ENCODE assay signal across 13 cellular contexts in genomic region chr13:46265292-46265691, GRCh38.
DNase-seq lines count a peak whose midpoint lies in the region; ATAC-seq and TF ChIP-seq lines count a peak whose summit lies in the region.
"Had no signal": no experiment of that assay in that cellular context is flagged by ENCODE, and none has a peak within 500 bp of the region (broad histone marks: within the 10 kb centered on the region; RNA-seq: fewer than 3 reads in every experiment).

No MANE protein-coding gene starts in this region.

- no peaks in the 10 kb centered on the region for H3K9me2 ChIP-seq in Loucy (replicated peaks; ENCODE audit: low read depth, low read length)

- H3K36me3 Mint-ChIP-seq in memory B cell = no peaks in the 10 kb centered on the region

- no peak overlapping the region for H3K4me3 Mint-ChIP-seq in memory B cell
- H3K4me3 Mint-ChIP-seq: CD4-positive, alpha-beta T cell; GM23338 had no signal

- no peaks in the 10 kb centered on the region for H3K27me3 ChIP-seq in Loucy (ENCODE audit: insufficient read depth, low read length, poor library complexity, severe bottlenecking)

- no peaks in the 10 kb centered on the region for H4K20me1 ChIP-seq in Loucy (ENCODE audit: insufficient read depth, low read length, poor library complexity, severe bottlenecking)

- H3K4me1 Mint-ChIP-seq in memory B cell = no peaks in the 10 kb centered on the region
- H3K4me1 Mint-ChIP-seq: GM23338 had no signal

- H3K9me3 ChIP-seq in Loucy (ENCODE audit: insufficient read depth, low read depth, low read length) = no peaks in the 10 kb centered on the region
- H3K9me3 ChIP-seq: Caco-2 had no signal

- no peak overlapping the region for H3K9ac ChIP-seq in Loucy (ENCODE audit: low read depth, low read length, poor library complexity, severe bottlenecking)

- no peaks in the 10 kb centered on the region for H3K9me3 Mint-ChIP-seq in memory B cell
- H3K9me3 Mint-ChIP-seq: CD4-positive, alpha-beta T cell; GM23338 had no signal

- no peaks in the 10 kb centered on the region for H3F3A ChIP-seq in Loucy (ENCODE audit: low read depth)

- no peak overlapping the region for H3K4me2 ChIP-seq in Loucy (ENCODE audit: low read depth, low read length, poor library complexity, severe bottlenecking)
- H3K4me2 ChIP-seq: GM23338 had no signal

- H2AFZ ChIP-seq in Loucy (ENCODE audit: low read length) = peak overlapping the region; percentile 13
- H2AFZ ChIP-seq: GM23338 had no signal

- H3K4me3 ChIP-seq in Loucy (ENCODE audit: low read length, poor library complexity, severe bottlenecking) = no peak overlapping the region
- H3K4me3 ChIP-seq: GM23338 had no signal

- DNase-seq in OCI-M1 (lab: John Stamatoyannopoulos, UW) (peak; percentile 69), memory B cell (ENCODE audit: low spot score in 2 of 2) (no peak), AG20443 (ENCODE audit: low spot score) (no peak)
- no peak for DNase-seq in activated naive CD4-positive, alpha-beta T cell (lab: John Stamatoyannopoulos, UW)
- no peak for DNase-seq in activated naive CD4-positive, alpha-beta T cell treated with anti-CD3 and anti-CD28 coated beads, Interleukin-2, amount 50 U/mL, for 16 hours
- DNase-seq: ACHN; AML-193; Caco-2; CD4-positive, alpha-beta T cell; GDM1; HCEC 1CT had no signal

- no peaks in the 10 kb centered on the region for H3K79me2 ChIP-seq in Loucy (ENCODE audit: insufficient read depth, low read length)

- no peak for TF ChIP-seq CTCF in Loucy (conservative IDR thresholded peaks at IDR 0.05; ENCODE audit: low read length)

- peaks cover 12% of the 10 kb centered on the region for H3K27me3 Mint-ChIP-seq in memory B cell

- peak; percentile 54 for ATAC-seq in memory B cell (ENCODE audit: low read depth)
- ATAC-seq: GM23338 had no signal

- H3K27ac Mint-ChIP-seq in memory B cell = no peak overlapping the region
- H3K27ac Mint-ChIP-seq: CD4-positive, alpha-beta T cell; GM23338 had no signal

- peaks cover 5% of the 10 kb centered on the region for H3K4me1 ChIP-seq in Loucy (ENCODE audit: insufficient read depth, low read length, poor library complexity, severe bottlenecking)
- H3K4me1 ChIP-seq: Caco-2 had no signal

- no peaks in the 10 kb centered on the region for H3K36me3 ChIP-seq in Loucy (ENCODE audit: insufficient read depth, low read length)
